In genomic region chr12:48883305-48884171, GRCh38 we compare ENCODE assay signal across 1 cellular context.
TF ChIP-seq lines count a peak whose summit lies in the region.

No MANE protein-coding gene starts in this region.

TF ChIP-seq in HepG2, 621 proteins besides CTCF, POLR2A, EP300 and RAD21 (continued from another document and continues in another):
- TF ChIP-seq YY1 (IDR thresholded peaks at IDR 0.05; ENCODE audit: insufficient read depth, insufficient replicate concordance, low read depth, low read length) (peak; percentile 19), JUND (CRISPR knock-in tag; IDR thresholded peaks at IDR 0.05) (no peak), RFX5 (IDR thresholded peaks at IDR 0.05; ENCODE audit: low read depth, low read length) (no peak), ZNF446 (CRISPR knock-in tag; IDR thresholded peaks at IDR 0.05) (no peak), ZNF224 (CRISPR knock-in tag; IDR thresholded peaks at IDR 0.05) (no peak), ZNF850 (CRISPR knock-in tag; conservative IDR thresholded peaks at IDR 0.05) (no peak), ZNF235 (CRISPR knock-in tag; IDR thresholded peaks at IDR 0.05; ENCODE audit: borderline replicate concordance) (no peak), ZNF33A (CRISPR knock-in tag; IDR thresholded peaks at IDR 0.05; ENCODE audit: borderline replicate concordance) (no peak), FOXO4 (CRISPR knock-in tag; conservative IDR thresholded peaks at IDR 0.05) (no peak), PHF20 (CRISPR knock-in tag; IDR thresholded peaks at IDR 0.05) (no peak), GTF2F1 (IDR thresholded peaks at IDR 0.05; ENCODE audit: low read length) (no peak), NR1H2 (CRISPR knock-in tag; IDR thresholded peaks at IDR 0.05; ENCODE audit: borderline replicate concordance, low read depth) (no peak), LBX2 (CRISPR knock-in tag; IDR thresholded peaks at IDR 0.05; ENCODE audit: borderline replicate concordance) (no peak), RBFOX2 (IDR thresholded peaks at IDR 0.05; ENCODE audit: low read depth, low read length) (no peak), MAFK (conservative IDR thresholded peaks at IDR 0.05 in 1 of 2, IDR thresholded peaks at IDR 0.05 in 1 of 2; ENCODE audit: low read length in 2 of 2) (no peak), SMAD9 (CRISPR knock-in tag; IDR thresholded peaks at IDR 0.05) (no peak), ZNF549 (CRISPR knock-in tag; IDR thresholded peaks at IDR 0.05) (no peak), ZNF326 (CRISPR knock-in tag; IDR thresholded peaks at IDR 0.05; ENCODE audit: borderline replicate concordance) (no peak), MEF2D (CRISPR knock-in tag; IDR thresholded peaks at IDR 0.05) (no peak), RARG (CRISPR knock-in tag; IDR thresholded peaks at IDR 0.05; ENCODE audit: low read depth) (no peak), PRDM4 (CRISPR knock-in tag; IDR thresholded peaks at IDR 0.05; ENCODE audit: borderline replicate concordance) (no peak), FIP1L1 (IDR thresholded peaks at IDR 0.05; ENCODE audit: borderline replicate concordance, insufficient read depth, low read depth, low read length) (no peak), HDAC6 (IDR thresholded peaks at IDR 0.05; ENCODE audit: low read depth, low read length) (no peak), BRCA1 (CRISPR knock-in tag; IDR thresholded peaks at IDR 0.05) (no peak), NRL (CRISPR knock-in tag; IDR thresholded peaks at IDR 0.05; ENCODE audit: borderline replicate concordance) (no peak), ZNF143 (CRISPR knock-in tag; IDR thresholded peaks at IDR 0.05) (no peak), NAIF1 (CRISPR knock-in tag; IDR thresholded peaks at IDR 0.05; ENCODE audit: borderline replicate concordance) (no peak), JUNB (CRISPR knock-in tag; IDR thresholded peaks at IDR 0.05; ENCODE audit: borderline replicate concordance) (no peak), NFYB (CRISPR knock-in tag; IDR thresholded peaks at IDR 0.05) (no peak), TAF15 (IDR thresholded peaks at IDR 0.05; ENCODE audit: low read depth, low read length, poor library complexity, severe bottlenecking) (no peak), ASH2L (IDR thresholded peaks at IDR 0.05; ENCODE audit: insufficient read length, low read depth, low read length) (no peak), ZNF513 (CRISPR knock-in tag; conservative IDR thresholded peaks at IDR 0.05) (no peak), ATF2 (CRISPR knock-in tag; IDR thresholded peaks at IDR 0.05) (no peak), CAMTA2 (CRISPR knock-in tag; IDR thresholded peaks at IDR 0.05; ENCODE audit: borderline replicate concordance) (no peak), MTF1 (CRISPR knock-in tag; IDR thresholded peaks at IDR 0.05) (no peak), BATF2 (CRISPR knock-in tag; IDR thresholded peaks at IDR 0.05) (no peak), ZNF282 (IDR thresholded peaks at IDR 0.05; ENCODE audit: partially characterized antibody) (no peak), ZNF740 (CRISPR knock-in tag; IDR thresholded peaks at IDR 0.05) (no peak), ZXDC (CRISPR knock-in tag; IDR thresholded peaks at IDR 0.05) (0 out of 2 replicates have a peak, but pooled peaks have one; percentile 37), DDIT3 (CRISPR knock-in tag; IDR thresholded peaks at IDR 0.05) (no peak), ATF1 (CRISPR knock-in tag; IDR thresholded peaks at IDR 0.05) (no peak), CBX2 (IDR thresholded peaks at IDR 0.05; ENCODE audit: low read depth, low read length) (no peak), CBX2 (CRISPR knock-in tag; IDR thresholded peaks at IDR 0.05; ENCODE audit: low read depth) (no peak), ATF5 (CRISPR knock-in tag; IDR thresholded peaks at IDR 0.05; ENCODE audit: low read depth) (no peak), ZSCAN30 (CRISPR knock-in tag; IDR thresholded peaks at IDR 0.05) (no peak), AHDC1 (CRISPR knock-in tag; IDR thresholded peaks at IDR 0.05; ENCODE audit: borderline replicate concordance) (peak; percentile 45; the same call in 1 of the 2 replicates), ATRX (CRISPR knock-in tag; IDR thresholded peaks at IDR 0.05; ENCODE audit: borderline replicate concordance) (no peak), SALL2 (CRISPR knock-in tag; IDR thresholded peaks at IDR 0.05) (no peak)
